ENCODE assay signal across 40 cellular contexts in the genomic region with DNA sequence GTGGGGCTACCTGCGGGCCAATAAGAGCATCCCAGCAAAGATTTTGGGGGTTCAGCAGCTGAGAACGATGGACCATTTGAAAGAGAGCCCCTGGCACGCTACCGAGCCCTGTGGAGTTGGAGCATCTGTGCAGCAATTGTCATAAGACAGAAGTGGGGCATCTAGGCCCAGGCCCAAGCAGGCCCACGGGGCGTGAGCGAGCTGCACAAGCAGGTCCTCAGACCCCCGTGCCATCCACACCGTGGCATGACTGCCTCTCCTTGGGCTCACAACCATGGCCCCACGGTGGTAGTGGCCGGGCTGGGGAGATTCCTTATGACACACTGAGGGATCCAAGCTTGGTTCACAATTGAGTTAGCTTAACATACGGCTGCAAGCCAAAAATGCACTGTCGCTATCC.
"Had no signal": no experiment of that assay in that cellular context is flagged by ENCODE, and none has a peak within 500 bp of the region (broad histone marks: within the 10 kb centered on the region; RNA-seq: fewer than 3 reads in every experiment).

No MANE protein-coding gene starts in this region.

- H3K27ac Mint-ChIP-seq: activated naive CD4-positive, alpha-beta T cell treated with anti-CD3 and anti-CD28 coated beads for 36 hours; activated naive CD4-positive, alpha-beta T cell treated with anti-CD3 and anti-CD28 coated beads, Interleukin-2, amount 10 ng/mL, durations not matched to agents 7 days and 5 days; activated naive CD4-positive, alpha-beta T cell treated with anti-CD3 and anti-CD28 coated beads, Interleukin-2, amount 50 U/mL, for 24 hours; activated naive CD4-positive, alpha-beta T cell treated with anti-CD3 and anti-CD28 coated beads, Interleukin-2, amount 50 U/mL, for 72 hours; activated naive CD8-positive, alpha-beta T cell; activated naive CD8-positive, alpha-beta T cell treated with anti-CD3 and anti-CD28 coated beads for 36 hours; activated naive CD8-positive, alpha-beta T cell treated with anti-CD3 and anti-CD28 coated beads, Interleukin-2, amount 10 ng/mL, durations not matched to agents 7 days and 5 days; activated naive CD8-positive, alpha-beta T cell treated with anti-CD3 and anti-CD28 coated beads, Interleukin-2, amount 50 U/mL, for 24 hours; activated T-cell treated with anti-CD3 and anti-CD28 coated beads, Interleukin-2, amount 50 U/mL, for 24 hours; activated T-cell treated with anti-CD3 and anti-CD28 coated beads, Interleukin-2, amount 50 U/mL, for 72 hours; activated T-helper 1 cell treated with anti-CD3 and anti-CD28 coated beads, Interleukin-12 subunit alpha, Interleukin-12 subunit beta, Interleukin-2, Interleukin-4 antibody, amounts not matched to agents 30 ng/mL and 10 ng/mL and 1 ng/mL, durations not matched to agents 14 hours and 24 hours and 36 hours; activated T-helper 17 cell treated with anti-CD3 and anti-CD28 coated beads, Interleukin-2, amount 50 U/mL, for 72 hours; activated T-helper 2 cell treated with anti-CD3 and anti-CD28 coated beads, Interferon-gamma antibody, Interleukin-2, Interleukin-4, amounts not matched to agents 10 μg/mL and 5 μg/mL and 100 μg/mL, durations not matched to agents 14 hours and 24 hours and 36 hours had no signal

- H3K36me3 Mint-ChIP-seq: activated naive CD4-positive, alpha-beta T cell treated with anti-CD3 and anti-CD28 coated beads, Interleukin-2, amount 10 ng/mL, durations not matched to agents 7 days and 5 days; activated naive CD4-positive, alpha-beta T cell treated with anti-CD3 and anti-CD28 coated beads, Interleukin-2, amount 50 U/mL, for 24 hours; activated naive CD4-positive, alpha-beta T cell treated with anti-CD3 and anti-CD28 coated beads, Interleukin-2, amount 50 U/mL, for 72 hours; activated naive CD8-positive, alpha-beta T cell; activated naive CD8-positive, alpha-beta T cell treated with anti-CD3 and anti-CD28 coated beads for 36 hours; activated naive CD8-positive, alpha-beta T cell treated with anti-CD3 and anti-CD28 coated beads, Interleukin-2, amount 10 ng/mL, durations not matched to agents 7 days and 5 days; brain had no signal

- H3K4me1 ChIP-seq: ascending aorta had no signal

- H3K27me3 Mint-ChIP-seq: activated naive CD4-positive, alpha-beta T cell treated with anti-CD3 and anti-CD28 coated beads, Interleukin-2, amount 10 ng/mL, durations not matched to agents 7 days and 5 days; activated naive CD4-positive, alpha-beta T cell treated with anti-CD3 and anti-CD28 coated beads, Interleukin-2, amount 50 U/mL, for 24 hours; activated naive CD8-positive, alpha-beta T cell; activated naive CD8-positive, alpha-beta T cell treated with anti-CD3 and anti-CD28 coated beads for 36 hours; activated naive CD8-positive, alpha-beta T cell treated with anti-CD3 and anti-CD28 coated beads, Interleukin-2, amount 10 ng/mL, durations not matched to agents 7 days and 5 days; activated naive CD8-positive, alpha-beta T cell treated with anti-CD3 and anti-CD28 coated beads, Interleukin-2, amount 50 U/mL, for 24 hours; activated T-cell treated with anti-CD3 and anti-CD28 coated beads, Interleukin-2, amount 50 U/mL, for 24 hours; activated T-helper 17 cell treated with anti-CD3 and anti-CD28 coated beads, Interleukin-2, amount 50 U/mL, for 72 hours; central memory CD8-positive, alpha-beta T cell had no signal

- H3K9me3 Mint-ChIP-seq: activated naive CD4-positive, alpha-beta T cell treated with anti-CD3 and anti-CD28 coated beads for 36 hours; activated naive CD4-positive, alpha-beta T cell treated with anti-CD3 and anti-CD28 coated beads, Interleukin-2, amount 10 ng/mL, durations not matched to agents 7 days and 5 days; activated naive CD4-positive, alpha-beta T cell treated with anti-CD3 and anti-CD28 coated beads, Interleukin-2, amount 50 U/mL, for 24 hours; activated naive CD4-positive, alpha-beta T cell treated with anti-CD3 and anti-CD28 coated beads, Interleukin-2, amount 50 U/mL, for 72 hours; activated naive CD8-positive, alpha-beta T cell treated with anti-CD3 and anti-CD28 coated beads for 36 hours; activated naive CD8-positive, alpha-beta T cell treated with anti-CD3 and anti-CD28 coated beads, Interleukin-2, amount 10 ng/mL, durations not matched to agents 7 days and 5 days; activated naive CD8-positive, alpha-beta T cell treated with anti-CD3 and anti-CD28 coated beads, Interleukin-2, amount 50 U/mL, for 24 hours; activated T-cell treated with anti-CD3 and anti-CD28 coated beads, Interleukin-2, amount 50 U/mL, for 24 hours; activated T-cell treated with anti-CD3 and anti-CD28 coated beads, Interleukin-2, amount 50 U/mL, for 4 hours; activated T-cell treated with anti-CD3 and anti-CD28 coated beads, Interleukin-2, amount 50 U/mL, for 72 hours; activated T-helper 1 cell treated with anti-CD3 and anti-CD28 coated beads, Interleukin-12 subunit alpha, Interleukin-12 subunit beta, Interleukin-2, Interleukin-4 antibody, amounts not matched to agents 30 ng/mL and 10 ng/mL and 1 ng/mL, durations not matched to agents 14 hours and 24 hours and 36 hours; activated T-helper 17 cell treated with anti-CD3 and anti-CD28 coated beads, Interleukin-2, amount 50 U/mL, for 72 hours; activated T-helper 2 cell treated with anti-CD3 and anti-CD28 coated beads, Interferon-gamma antibody, Interleukin-2, Interleukin-4, amounts not matched to agents 10 μg/mL and 5 μg/mL and 100 μg/mL, durations not matched to agents 14 hours and 24 hours and 36 hours; brain; central memory CD8-positive, alpha-beta T cell had no signal

- H3K4me3 Mint-ChIP-seq: activated naive CD4-positive, alpha-beta T cell treated with anti-CD3 and anti-CD28 coated beads for 36 hours; activated naive CD4-positive, alpha-beta T cell treated with anti-CD3 and anti-CD28 coated beads, Interleukin-2, amount 10 ng/mL, durations not matched to agents 7 days and 5 days; activated naive CD4-positive, alpha-beta T cell treated with anti-CD3 and anti-CD28 coated beads, Interleukin-2, amount 50 U/mL, for 24 hours; activated naive CD8-positive, alpha-beta T cell; activated naive CD8-positive, alpha-beta T cell treated with anti-CD3 and anti-CD28 coated beads for 36 hours; activated naive CD8-positive, alpha-beta T cell treated with anti-CD3 and anti-CD28 coated beads, Interleukin-2, amount 10 ng/mL, durations not matched to agents 7 days and 5 days; activated naive CD8-positive, alpha-beta T cell treated with anti-CD3 and anti-CD28 coated beads, Interleukin-2, amount 50 U/mL, for 24 hours; activated T-cell treated with anti-CD3 and anti-CD28 coated beads, Interleukin-2, amount 50 U/mL, for 24 hours; activated T-cell treated with anti-CD3 and anti-CD28 coated beads, Interleukin-2, amount 50 U/mL, for 4 hours; activated T-cell treated with anti-CD3 and anti-CD28 coated beads, Interleukin-2, amount 50 U/mL, for 72 hours; activated T-helper 1 cell treated with anti-CD3 and anti-CD28 coated beads, Interleukin-12 subunit alpha, Interleukin-12 subunit beta, Interleukin-2, Interleukin-4 antibody, amounts not matched to agents 30 ng/mL and 10 ng/mL and 1 ng/mL, durations not matched to agents 14 hours and 24 hours and 36 hours; activated T-helper 17 cell treated with anti-CD3 and anti-CD28 coated beads, Interleukin-2, amount 50 U/mL, for 72 hours; brain; central memory CD8-positive, alpha-beta T cell had no signal

- H3K36me3 ChIP-seq: adrenal gland, ascending aorta, brain microvascular endothelial cell, breast epithelium, cardiac muscle cell had no signal

- H3K4me3 ChIP-seq: adrenal gland, ascending aorta, body of pancreas, breast epithelium, cardiac muscle cell had no signal

- H3K27me3 ChIP-seq: adrenal gland, ascending aorta, body of pancreas, brain microvascular endothelial cell, breast epithelium, cardiac muscle cell had no signal

- ATAC-seq: activated naive CD4-positive, alpha-beta T cell treated with anti-CD3 and anti-CD28 coated beads, Interleukin-2, amount 50 U/mL, for 72 hours; activated naive CD8-positive, alpha-beta T cell treated with anti-CD3 and anti-CD28 coated beads, Interleukin-2, amount 50 U/mL, for 24 hours; activated T-cell treated with anti-CD3 and anti-CD28 coated beads, Interleukin-2, amount 50 U/mL, for 4 hours; activated T-cell treated with anti-CD3 and anti-CD28 coated beads, Interleukin-2, amount 50 U/mL, for 72 hours; activated T-helper 17 cell treated with anti-CD3 and anti-CD28 coated beads, Interleukin-2, amount 50 U/mL, for 72 hours; body of pancreas had no signal

- DNase-seq: activated effector memory CD4-positive, alpha-beta T cell treated with anti-CD3 and anti-CD28 coated beads, Interleukin-2, amount 50 U/mL, for 16 hours; activated effector memory CD4-positive, alpha-beta T cell treated with Interleukin-2 at 50 U/mL for 16 hours; activated gamma-delta T cell; activated gamma-delta T cell treated with Interleukin-2 at 50 U/mL for 16 hours; activated naive CD4-positive, alpha-beta T cell; activated naive CD4-positive, alpha-beta T cell treated with anti-CD3 and anti-CD28 coated beads for 36 hours; activated naive CD4-positive, alpha-beta T cell treated with anti-CD3 and anti-CD28 coated beads, Interleukin-2, amount 10 ng/mL, durations not matched to agents 7 days and 5 days; activated naive CD4-positive, alpha-beta T cell treated with anti-CD3 and anti-CD28 coated beads, Interleukin-2, amount 50 U/mL, for 16 hours; activated naive CD4-positive, alpha-beta T cell treated with Interleukin-2 at 50 U/mL for 16 hours; activated naive CD8-positive, alpha-beta T cell treated with anti-CD3 and anti-CD28 coated beads for 36 hours; activated naive CD8-positive, alpha-beta T cell treated with anti-CD3 and anti-CD28 coated beads, Interleukin-2, amount 10 ng/mL, durations not matched to agents 7 days and 5 days; activated naive CD8-positive, alpha-beta T cell treated with anti-CD3 and anti-CD28 coated beads, Interleukin-2, amount 50 U/mL, for 24 hours; activated T-cell treated with anti-CD3 and anti-CD28 coated beads for 4 hours; activated T-cell treated with anti-CD3 and anti-CD28 coated beads, Interleukin-2, amount 50 U/mL, for 1 hour; activated T-cell treated with anti-CD3 and anti-CD28 coated beads, Interleukin-2, amount 50 U/mL, for 24 hours; activated T-cell treated with anti-CD3 and anti-CD28 coated beads, Interleukin-2, amount 50 U/mL, for 4 hours; activated T-cell treated with anti-CD3 and anti-CD28 coated beads, Interleukin-2, amount 50 U/mL, for 48 hours; activated T-cell treated with anti-CD3 and anti-CD28 coated beads, Interleukin-2, amount 50 U/mL, for 72 hours; adrenal gland; amniotic stem cell; amygdala; anterior cingulate cortex; aorta; body of pancreas; brain microvascular endothelial cell; caudate nucleus; central memory CD4-positive, alpha-beta T cell; cerebellar nuclear complex had no signal

- H3K9me3 ChIP-seq: adrenal gland, ascending aorta, body of pancreas, breast epithelium had no signal

- FAIRE-seq: astrocyte had no signal

- H3K27ac ChIP-seq: adrenal gland, ascending aorta, body of pancreas, brain microvascular endothelial cell, breast epithelium, cardiac muscle cell had no signal

- H3K4me1 Mint-ChIP-seq: activated naive CD4-positive, alpha-beta T cell treated with anti-CD3 and anti-CD28 coated beads, Interleukin-2, amount 10 ng/mL, durations not matched to agents 7 days and 5 days; activated naive CD4-positive, alpha-beta T cell treated with anti-CD3 and anti-CD28 coated beads, Interleukin-2, amount 50 U/mL, for 24 hours; activated naive CD8-positive, alpha-beta T cell treated with anti-CD3 and anti-CD28 coated beads for 36 hours; activated naive CD8-positive, alpha-beta T cell treated with anti-CD3 and anti-CD28 coated beads, Interleukin-2, amount 10 ng/mL, durations not matched to agents 7 days and 5 days; activated naive CD8-positive, alpha-beta T cell treated with anti-CD3 and anti-CD28 coated beads, Interleukin-2, amount 50 U/mL, for 24 hours; activated T-helper 17 cell treated with anti-CD3 and anti-CD28 coated beads, Interleukin-2, amount 50 U/mL, for 72 hours; central memory CD8-positive, alpha-beta T cell had no signal
